ENCODE assay signal across 20 cellular contexts in the genomic region with DNA sequence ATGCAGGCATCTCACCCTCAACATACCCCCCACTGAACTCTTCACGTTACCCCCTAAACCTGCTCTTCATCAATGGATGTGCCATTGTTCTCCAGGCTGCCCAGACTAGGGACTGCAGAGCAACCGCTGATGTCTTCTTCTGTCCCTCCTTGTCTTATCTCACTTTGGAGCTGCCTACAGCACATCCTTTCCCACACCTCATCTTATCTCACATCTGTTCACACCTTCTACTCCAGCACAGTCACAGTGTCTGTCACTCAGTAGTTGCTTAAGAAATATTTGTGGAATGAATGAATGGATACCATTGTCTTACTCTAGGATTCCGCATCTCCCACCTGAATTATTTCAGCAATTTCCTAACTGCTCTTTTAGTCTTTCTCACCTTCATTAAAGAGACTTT.
"Had no signal": no experiment of that assay in that cellular context is flagged by ENCODE, and none has a peak within 500 bp of the region (broad histone marks: within the 10 kb centered on the region; RNA-seq: fewer than 3 reads in every experiment).

No MANE protein-coding gene starts in this region.

- H3K27me3 ChIP-seq: MG63, SJSA1 had no signal

- DNase-seq: Karpas-422, KG1, MG63, NCI-H1092, NCI-H1105 treated with DMSO at 0.1 percent for 48 hours, NCI-H1436, NCI-H187, NCI-H2029, NCI-H2081 treated with DMSO at 0.1 percent for 48 hours, NCI-H2171, NCI-H226, NCI-H446, NCI-H510A, NCI-H524 treated with DMSO at 0.1 percent for 48 hours, NCI-H774, Right ventricle myocardium superior, RPMI8226, SIG-M5 had no signal

- H3K4me3 ChIP-seq: MG63, SJSA1, SK-N-MC had no signal

- H3K9me3 ChIP-seq: MG63, SJSA1 had no signal

- H3K27ac ChIP-seq: SJSA1, SK-N-MC had no signal
